8 cellular contexts compared by ENCODE assay signal in the genomic region with DNA sequence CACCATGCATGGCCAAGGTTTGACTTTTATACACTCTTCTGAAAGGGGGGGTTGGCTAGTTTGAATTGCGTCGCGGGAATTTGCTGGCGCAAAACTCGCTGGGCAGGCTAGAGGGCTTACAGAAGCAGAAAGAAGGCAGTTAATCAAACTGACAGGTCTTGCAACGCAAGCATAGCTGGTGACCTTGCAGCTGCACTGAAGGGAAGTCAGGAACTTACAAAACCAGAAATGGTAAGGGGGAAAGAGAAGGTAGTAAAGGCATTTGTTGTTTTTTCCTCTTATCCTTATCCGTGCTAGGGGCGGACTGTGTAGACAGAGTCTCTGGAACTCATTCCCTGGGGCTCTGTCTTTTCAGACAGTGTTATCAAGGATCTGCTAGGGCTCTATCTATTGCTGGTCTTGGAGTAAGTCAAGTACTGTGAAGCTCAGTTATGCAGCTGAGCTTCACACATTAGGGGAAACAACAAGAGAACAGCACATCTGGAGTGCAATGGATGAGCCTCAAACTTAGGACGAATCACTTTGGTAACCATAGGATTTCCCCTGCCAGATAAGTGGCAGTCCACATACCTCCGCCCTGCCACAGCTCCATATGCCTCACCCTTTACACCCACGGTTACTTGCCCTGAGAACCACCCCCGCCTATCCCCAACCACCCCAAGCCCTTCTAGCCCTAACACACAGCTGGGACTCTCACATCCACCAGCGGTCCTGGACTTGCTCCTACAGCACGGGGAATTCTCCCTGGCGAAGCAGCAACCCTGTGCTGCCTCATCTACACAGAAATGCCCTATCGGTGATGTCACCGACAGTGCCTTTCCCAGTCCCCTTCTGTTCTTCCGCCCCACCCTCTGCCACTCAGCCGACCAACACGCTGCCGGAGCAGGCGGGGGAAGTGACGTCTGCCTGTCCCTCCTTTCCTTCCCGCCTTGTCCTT.
DNase-seq lines count a peak whose midpoint lies in the region; ATAC-seq, FAIRE-seq and TF ChIP-seq lines count a peak whose summit lies in the region.

No MANE protein-coding gene starts in this region.

- POLR2A ChIA-PET in A549 (lab: Yijun Ruan, JAX) (no interaction called here), activated B cell treated with CpG ODN at 0.5 μM for 24 hours (lab: Charles Lee) (no interaction called here)
- POLR2A ChIA-PET in activated CD8-positive, alpha-beta T cell treated with anti-CD3 and anti-CD28 coated beads for 36 hours (lab: Charles Lee) = no interaction called here

- no peak overlapping the region for H3K27ac Mint-ChIP-seq in activated B cell treated with CpG ODN at 0.5 μM for 24 hours
- no peak overlapping the region for H3K27ac Mint-ChIP-seq in activated CD8-positive, alpha-beta T cell treated with anti-CD3 and anti-CD28 coated beads for 36 hours

- H3K4me3 Mint-ChIP-seq in activated B cell treated with CpG ODN at 0.5 μM for 24 hours = peak overlapping the region; percentile 42
- no peak overlapping the region for H3K4me3 Mint-ChIP-seq in activated CD8-positive, alpha-beta T cell treated with anti-CD3 and anti-CD28 coated beads for 36 hours

- CTCF ChIA-PET in A549 (lab: Yijun Ruan, JAX) = interaction anchor here (1.0 kb wide), 1 partner anchor 10 kb away, joined by 3 read pairs; no protein-coding TSS in a partner anchor
- CTCF ChIA-PET in activated B cell treated with CpG ODN at 0.5 μM for 24 hours (lab: Charles Lee) = no interaction called here
- CTCF ChIA-PET in activated CD8-positive, alpha-beta T cell treated with anti-CD3 and anti-CD28 coated beads for 36 hours (lab: Charles Lee) = no interaction called here

- H3K36me3 Mint-ChIP-seq in activated B cell treated with CpG ODN at 0.5 μM for 24 hours (ENCODE audit: low read depth) = no peaks in the 10 kb centered on the region
- no peaks in the 10 kb centered on the region for H3K36me3 Mint-ChIP-seq in activated CD8-positive, alpha-beta T cell treated with anti-CD3 and anti-CD28 coated beads for 36 hours (ENCODE audit: low read depth)

- no peak; the same call in 1 of the 2 replicates for TF ChIP-seq POLR2A in A549 (IDR thresholded peaks at IDR 0.05; ENCODE audit: low read length)

- TF ChIP-seq CTCF in A549 (IDR thresholded peaks at IDR 0.05) (no peak), activated B cell treated with CpG ODN at 0.5 μM for 24 hours (IDR thresholded peaks at IDR 0.05) (no peak)
- no peak for TF ChIP-seq CTCF in activated CD8-positive, alpha-beta T cell treated with anti-CD3 and anti-CD28 coated beads for 36 hours (IDR thresholded peaks at IDR 0.05)

- peak; percentile 91 to 93 for ATAC-seq in A549
- peak; percentile 40 for ATAC-seq in activated B cell treated with CpG ODN at 0.5 μM for 24 hours (ENCODE audit: low read depth)
- ATAC-seq in activated CD8-positive, alpha-beta T cell treated with anti-CD3 and anti-CD28 coated beads for 36 hours = no peak
- ATAC-seq in GM18873 (IDR thresholded peaks at IDR 0.05; ENCODE audit: low FRiP score, unreplicated experiment) = no peak

- 57% methylated on average over 21 of the region's 24 CpGs for WGBS in A549 (ENCODE audit: missing lambda C conversion rate)

- FAIRE-seq in A549 (lab: Jason Lieb, UNC) = no peak

- peak overlapping the region; percentile 29; the same call in 2 of the 3 replicates for H3K4me3 ChIP-seq in A549

- DNase-seq in A549 (ENCODE audit: low read depth in 1 of 2, low spot score in 1 of 2) (peak; percentile 35 to 66), HT-29 (ENCODE audit: low spot score) (peak; percentile 51), activated B cell treated with CpG ODN at 0.5 μM for 24 hours (no peak), left kidney (ENCODE audit: low read depth, low spot score) (peak; percentile 66), NCI-H146 (lab: John Stamatoyannopoulos, UW) (no peak), NCI-H1694 (lab: John Stamatoyannopoulos, UW) (no peak)
- no peak for DNase-seq in activated CD8-positive, alpha-beta T cell treated with anti-CD3 and anti-CD28 coated beads for 36 hours

- no peaks in the 10 kb centered on the region for H3K9me3 Mint-ChIP-seq in activated B cell treated with CpG ODN at 0.5 μM for 24 hours
- H3K9me3 Mint-ChIP-seq in activated CD8-positive, alpha-beta T cell treated with anti-CD3 and anti-CD28 coated beads for 36 hours = no peaks in the 10 kb centered on the region

- H3K27ac ChIP-seq in A549 = peak overlapping the region; percentile 51 to 81; a peak in 5 of 6 replicates

- H3K9me3 ChIP-seq in A549 = no peaks in the 10 kb centered on the region

- no peak for TF ChIP-seq RAD21 in A549 (conservative IDR thresholded peaks at IDR 0.05 in 1 of 2, IDR thresholded peaks at IDR 0.05 in 1 of 2)

- peak overlapping the region; percentile 67 for H3K4me2 ChIP-seq in A549

- peaks cover 36% of the 10 kb centered on the region for H3K27me3 Mint-ChIP-seq in activated B cell treated with CpG ODN at 0.5 μM for 24 hours
- H3K27me3 Mint-ChIP-seq in activated CD8-positive, alpha-beta T cell treated with anti-CD3 and anti-CD28 coated beads for 36 hours = peaks cover 31% of the 10 kb centered on the region

- H3K4me1 Mint-ChIP-seq in activated B cell treated with CpG ODN at 0.5 μM for 24 hours = no peaks in the 10 kb centered on the region
- no peaks in the 10 kb centered on the region for H3K4me1 Mint-ChIP-seq in activated CD8-positive, alpha-beta T cell treated with anti-CD3 and anti-CD28 coated beads for 36 hours (ENCODE audit: low read depth)

- no peaks in the 10 kb centered on the region for H3K4me1 ChIP-seq in A549

- intact Hi-C loops in activated B cell treated with CpG ODN at 0.5 μM for 24 hours (cut with micrococcal nuclease) = no loop called here
- intact Hi-C loops in activated CD8-positive, alpha-beta T cell treated with anti-CD3 and anti-CD28 coated beads for 36 hours (cut with micrococcal nuclease) = no loop called here

- TF ChIP-seq EP300 in A549 (IDR thresholded peaks at IDR 0.05) = no peak

TF ChIP-seq in A549, 52 proteins besides CTCF, POLR2A, EP300 and RAD21:
- TF ChIP-seq CHD4 (IDR thresholded peaks at IDR 0.05; ENCODE audit: borderline replicate concordance) (no peak), HDAC2 (IDR thresholded peaks at IDR 0.05) (no peak), RCOR1 (IDR thresholded peaks at IDR 0.05; ENCODE audit: low read depth, low read length) (no peak)
- TF ChIP-seq, protein P1, sequence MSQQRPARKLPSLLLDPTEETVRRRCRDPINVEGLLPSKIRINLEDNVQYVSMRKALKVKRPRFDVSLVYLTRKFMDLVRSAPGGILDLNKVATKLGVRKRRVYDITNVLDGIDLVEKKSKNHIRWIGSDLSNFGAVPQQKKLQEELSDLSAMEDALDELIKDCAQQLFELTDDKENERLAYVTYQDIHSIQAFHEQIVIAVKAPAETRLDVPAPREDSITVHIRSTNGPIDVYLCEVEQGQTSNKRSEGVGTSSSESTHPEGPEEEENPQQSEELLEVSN (IDR thresholded peaks at IDR 0.05; ENCODE audit: borderline replicate concordance, low read depth) = peak; percentile 87
- TF ChIP-seq, protein P2, sequence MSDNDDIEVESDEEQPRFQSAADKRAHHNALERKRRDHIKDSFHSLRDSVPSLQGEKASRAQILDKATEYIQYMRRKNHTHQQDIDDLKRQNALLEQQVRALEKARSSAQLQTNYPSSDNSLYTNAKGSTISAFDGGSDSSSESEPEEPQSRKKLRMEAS (IDR thresholded peaks at IDR 0.05) = peak; percentile 77

Comparison
In these comparisons a context has a peak if more than half of its experiments do, and no peak if none do; other contexts are left out.
1. ATAC-seq: peak in A549 (2 of 2) and activated B cell treated with CpG ODN at 0.5 μM for 24 hours (single experiment); none in activated CD8-positive, alpha-beta T cell treated with anti-CD3 and anti-CD28 coated beads for 36 hours (single experiment) and GM18873 (single experiment).
2. DNase-seq: peak in A549 (2 of 2), HT-29 (single experiment) and left kidney (single experiment); none in activated B cell treated with CpG ODN at 0.5 μM for 24 hours (single experiment), activated CD8-positive, alpha-beta T cell treated with anti-CD3 and anti-CD28 coated beads for 36 hours (single experiment), NCI-H146 (single experiment) and NCI-H1694 (single experiment).